11 cellular contexts compared by ENCODE assay signal in genomic region chr17:17737938-17738894, GRCh38. TPM values are rescaled to one million over a fixed set of nuclear protein-coding genes. Genes with fewer than 3 reads are reported as not detected.
DNase-seq lines count a peak whose midpoint lies in the region; ATAC-seq and TF ChIP-seq lines count a peak whose summit lies in the region.
"Had no signal": no experiment of that assay in that cellular context is flagged by ENCODE, and none has a peak within 500 bp of the region (broad histone marks: within the 10 kb centered on the region; RNA-seq: fewer than 3 reads in every experiment).

No MANE protein-coding gene starts in this region.

- H3K4me3 Mint-ChIP-seq in activated naive CD8-positive, alpha-beta T cell treated with anti-CD3 and anti-CD28 coated beads, Interleukin-2, amount 10 ng/mL, durations not matched to agents 7 days and 5 days: peak overlapping the region; percentile 52
- H3K4me3 Mint-ChIP-seq in immature natural killer cell: peak overlapping the region in 3 of 5 donors; percentile 23 to 55 (median 41)

- peak; percentile 69 for ATAC-seq in activated naive CD8-positive, alpha-beta T cell treated with anti-CD3 and anti-CD28 coated beads, Interleukin-2, amount 10 ng/mL, durations not matched to agents 7 days and 5 days (ENCODE audit: low read depth)
- no peak for ATAC-seq in HG02759 (IDR thresholded peaks at IDR 0.05; ENCODE audit: unreplicated experiment)

- peaks cover 32 to 39% (median 36%) of the 10 kb centered on the region in 3 donors for H3K4me1 ChIP-seq in skeletal muscle tissue (ENCODE audit: control insufficient read depth in 3 of 3, insufficient read depth in 3 of 3, low read length in 3 of 3)

- TF ChIP-seq CTCF in GM20000 (IDR thresholded peaks at IDR 0.05; ENCODE audit: extremely low read depth, missing control alignments): no peak

- POLR2A ChIA-PET in activated naive CD8-positive, alpha-beta T cell treated with anti-CD3 and anti-CD28 coated beads, Interleukin-2, amount 10 ng/mL, durations not matched to agents 7 days and 5 days (lab: Charles Lee): interaction anchor here (1.4 kb wide), 1 partner anchor 13 kb away, joined by 4 read pairs; no protein-coding TSS in a partner anchor

- H3K4me1 Mint-ChIP-seq in activated naive CD8-positive, alpha-beta T cell treated with anti-CD3 and anti-CD28 coated beads, Interleukin-2, amount 10 ng/mL, durations not matched to agents 7 days and 5 days: peaks cover 40% of the 10 kb centered on the region
- peaks cover 46 to 50% of the 10 kb centered on the region in 2 donors for H3K4me1 Mint-ChIP-seq in immature natural killer cell

- H3K36me3 ChIP-seq in skeletal muscle tissue (ENCODE audit: control insufficient read depth in 3 of 3, insufficient read depth in 3 of 3, low read length in 3 of 3): no peaks in the 10 kb centered on the region
- H3K36me3 ChIP-seq: MG63 had no signal

- peak overlapping the region in 2 of 3 donors; percentile 61 to 76 for H3K9ac ChIP-seq in skeletal muscle tissue (ENCODE audit: low read depth in 1 of 3, low read length in 3 of 3)

- H3K27ac Mint-ChIP-seq in activated naive CD8-positive, alpha-beta T cell treated with anti-CD3 and anti-CD28 coated beads, Interleukin-2, amount 10 ng/mL, durations not matched to agents 7 days and 5 days: peak overlapping the region; percentile 81
- peak overlapping the region in 5 of 6 donors; percentile 46 to 84 (median 59) for H3K27ac Mint-ChIP-seq in immature natural killer cell

- no peaks in the 10 kb centered on the region for H3K27me3 Mint-ChIP-seq in activated naive CD8-positive, alpha-beta T cell treated with anti-CD3 and anti-CD28 coated beads, Interleukin-2, amount 10 ng/mL, durations not matched to agents 7 days and 5 days
- peaks cover 0 to 2% (median 0%) of the 10 kb centered on the region in 3 donors for H3K27me3 Mint-ChIP-seq in immature natural killer cell (ENCODE audit: low read depth in 3 of 3)

- no peaks in the 10 kb centered on the region for H3K27me3 ChIP-seq in skeletal muscle tissue (ENCODE audit: control insufficient read depth in 3 of 3, insufficient read depth in 3 of 3, low read length in 3 of 3)
- H3K27me3 ChIP-seq: MG63 had no signal

- no peaks in the 10 kb centered on the region for H3K9me3 ChIP-seq in skeletal muscle tissue (ENCODE audit: control insufficient read depth in 3 of 3, low read length in 3 of 3)
- H3K9me3 ChIP-seq: MG63 had no signal

- no peaks in the 10 kb centered on the region for H3K9me3 Mint-ChIP-seq in activated naive CD8-positive, alpha-beta T cell treated with anti-CD3 and anti-CD28 coated beads, Interleukin-2, amount 10 ng/mL, durations not matched to agents 7 days and 5 days
- H3K9me3 Mint-ChIP-seq in immature natural killer cell: no peaks in the 10 kb centered on the region

- DNase-seq in GM20000 (ENCODE audit: low spot score) (peak; percentile 47), immature natural killer cell (peak in 1 of 3 donors; percentile 7), NCI-H526 (lab: John Stamatoyannopoulos, UW) (no peak), hypothalamus (lab: John Stamatoyannopoulos, UW) (no peak)
- DNase-seq in activated naive CD8-positive, alpha-beta T cell treated with anti-CD3 and anti-CD28 coated beads, Interleukin-2, amount 10 ng/mL, durations not matched to agents 7 days and 5 days: no peak
- DNase-seq in activated T-cell treated with anti-CD3 and anti-CD28 coated beads, Interleukin-2, amount 50 U/mL, for 48 hours: no peak
- DNase-seq: MG63, T1000 had no signal

- peaks cover 3% of the 10 kb centered on the region for H3K36me3 Mint-ChIP-seq in activated naive CD8-positive, alpha-beta T cell treated with anti-CD3 and anti-CD28 coated beads, Interleukin-2, amount 10 ng/mL, durations not matched to agents 7 days and 5 days
- peaks cover 0 to 5% (median 0%) of the 10 kb centered on the region in 3 donors for H3K36me3 Mint-ChIP-seq in immature natural killer cell

- no peak overlapping the region for H3K4me3 ChIP-seq in skeletal muscle tissue (ENCODE audit: low read length in 3 of 3)
- H3K4me3 ChIP-seq: GM23248, MG63 had no signal

- H3K27ac ChIP-seq in skeletal muscle tissue (ENCODE audit: low read depth, low read length): peak overlapping the region; percentile 23
- H3K27ac ChIP-seq: GM23248 had no signal

RNA-seq across cellular contexts. Expression of gene RAI1, which starts 57.0 kb away (rescaled TPM):
- total RNA-seq in activated naive CD8-positive, alpha-beta T cell treated with anti-CD3 and anti-CD28 coated beads, Interleukin-2, amount 10 ng/mL, durations not matched to agents 7 days and 5 days: 10 to 100 TPM; 25.0 to 25.5 TPM
- 1 to 10 TPM; 1.5 to 6.2 (median 2.0) TPM for polyA plus RNA-seq in immature natural killer cell
- 3.1 TPM for total RNA-seq in skeletal muscle tissue
